In the genomic region with DNA sequence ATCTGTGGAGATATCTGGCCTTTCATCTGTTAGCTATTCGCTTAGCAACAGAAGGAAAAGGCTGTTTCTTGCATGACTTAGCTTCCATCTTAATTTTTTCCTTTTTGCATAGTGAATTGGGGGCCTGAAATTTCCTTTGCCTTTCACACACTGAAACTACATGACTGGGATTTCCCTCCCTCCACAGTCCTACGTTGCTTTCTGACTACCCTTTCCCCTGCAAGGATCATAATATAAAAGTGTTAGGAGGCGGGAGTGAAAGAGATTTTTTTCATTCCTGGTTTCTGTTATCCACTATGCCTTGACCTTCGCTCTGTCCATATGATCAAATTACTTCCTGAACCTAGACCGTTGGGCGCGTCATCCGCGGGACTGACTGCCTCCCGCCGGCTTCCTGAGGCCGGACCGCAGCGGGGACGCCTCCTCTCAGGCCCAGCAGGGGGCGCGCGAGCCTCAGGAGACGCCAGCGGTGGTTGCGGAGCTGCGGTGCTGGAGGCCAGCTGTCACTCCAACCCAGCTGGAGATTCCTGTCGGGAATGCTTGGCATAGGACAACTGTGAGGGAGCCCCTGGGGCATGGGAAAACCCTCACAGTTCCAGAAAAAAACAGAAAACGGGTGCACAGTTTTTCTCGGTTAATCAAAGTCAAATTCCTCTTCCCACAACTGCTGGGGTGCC, we compare ENCODE assay signal across 8 cellular contexts. TPM values are rescaled to one million over a fixed set of nuclear protein-coding genes. Genes with fewer than 3 reads are reported as not detected.
DNase-seq lines count a peak whose midpoint lies in the region; ATAC-seq and TF ChIP-seq lines count a peak whose summit lies in the region.

No MANE protein-coding gene starts in this region.

- ATAC-seq in GM21576 (IDR thresholded peaks at IDR 0.05; ENCODE audit: unreplicated experiment), result peak; percentile 83

- H3K36me3 ChIP-seq in suprapubic skin, result no peaks in the 10 kb centered on the region

- TF ChIP-seq EP300 in suprapubic skin (IDR thresholded peaks at IDR 0.05), result no peak

- H3K27ac ChIP-seq in suprapubic skin, result no peak overlapping the region

- H3K27me3 ChIP-seq in suprapubic skin, result no peaks in the 10 kb centered on the region

- DNase-seq in DMS153 treated with DMSO at 0.1 percent for 48 hours (lab: John Stamatoyannopoulos, UW; ENCODE audit: unreplicated experiment) (peak; percentile 60), KBM-7 (peak; percentile 63), SHP77 treated with DMSO at 0.1 percent for 48 hours (lab: John Stamatoyannopoulos, UW) (peak; percentile 37), germinal center (ENCODE audit: low spot score) (peak; percentile 58), occipital lobe (lab: John Stamatoyannopoulos, UW) (peak; percentile 67), suprapubic skin (ENCODE audit: low spot score in 2 of 2) (peak; percentile 89 to 93)
- DNase-seq in activated naive CD4-positive, alpha-beta T cell treated with Interleukin-2 at 50 U/mL for 16 hours, result peak; percentile 57

- no peak overlapping the region for H3K4me3 ChIP-seq in suprapubic skin

- in situ Hi-C loops in KBM-7 (cut with MboI; ENCODE audit: low pct_unique_long_range_greater_than_20kb, low sequenced_read_pairs), result no loop called here

- TF ChIP-seq POLR2A in suprapubic skin (IDR thresholded peaks at IDR 0.05), result no peak

- H3K9me3 ChIP-seq in suprapubic skin, result no peaks in the 10 kb centered on the region

- WGBS in suprapubic skin, result 8% methylated on average over 17 of the region's 25 CpGs

- TF ChIP-seq CTCF in suprapubic skin (IDR thresholded peaks at IDR 0.05), result peak; percentile 74 to 94

- peaks cover 9% of the 10 kb centered on the region for H3K4me1 ChIP-seq in suprapubic skin

RNA-seq across cellular contexts. Expression of gene MEP1A, which starts 55.6 kb away (rescaled TPM):
- total RNA-seq in occipital lobe (not detected), suprapubic skin (under 1 TPM in 2 of 4 donors, not detected in 2; 0.30 to 0.34 TPM)

Comparison
In these comparisons a context has a peak if more than half of its experiments do, and no peak if none do; other contexts are left out.
1. DNase-seq: peak in every context shown above with its lines; median percentile 91 in suprapubic skin; 67 in occipital lobe; 63 in KBM-7; 60 in DMS153 treated with DMSO at 0.1 percent for 48 hours; 58 in germinal center; 57 in activated naive CD4-positive, alpha-beta T cell treated with Interleukin-2 at 50 U/mL for 16 hours; 37 in SHP77 treated with DMSO at 0.1 percent for 48 hours.